ENCODE assay signal across 28 cellular contexts in the genomic region with DNA sequence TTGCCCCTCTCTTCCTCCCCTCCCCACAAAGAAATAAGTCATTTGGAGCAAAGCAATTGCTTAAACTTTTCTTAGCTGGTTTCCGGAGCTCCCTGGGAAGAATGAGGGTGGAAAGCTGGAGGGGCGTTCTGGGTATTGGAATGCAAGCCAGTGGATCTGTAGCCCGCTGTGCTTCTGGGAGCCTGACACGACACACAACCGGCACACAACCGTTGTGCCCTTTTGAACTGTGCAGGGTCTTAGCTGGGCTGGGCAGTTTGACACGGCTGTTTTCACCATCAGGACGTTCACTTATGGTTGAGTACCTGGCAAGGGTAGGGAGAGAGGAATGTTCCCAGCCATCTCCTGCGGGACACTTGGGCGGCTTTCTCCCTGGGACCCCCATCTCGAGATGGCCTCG. TPM values are rescaled to one million over a fixed set of nuclear protein-coding genes. Genes with fewer than 3 reads are reported as not detected.
"Had no signal": no experiment of that assay in that cellular context is flagged by ENCODE, and none has a peak within 500 bp of the region (broad histone marks: within the 10 kb centered on the region; RNA-seq: fewer than 3 reads in every experiment).

No MANE protein-coding gene starts in this region.

- H3K9me3 ChIP-seq: body of pancreas, esophagus muscularis mucosa, lower lobe of right lung, stomach, transverse colon, uterus had no signal

- H3K9me3 Mint-ChIP-seq: activated CD4-positive, alpha-beta memory T cell treated with anti-CD3 and anti-CD28 coated beads for 36 hours; activated naive CD4-positive, alpha-beta T cell treated with anti-CD3 and anti-CD28 coated beads, Interleukin-2, amount 50 U/mL, for 24 hours; activated T-helper 1 cell treated with anti-CD3 and anti-CD28 coated beads, Interleukin-12 subunit alpha, Interleukin-12 subunit beta, Interleukin-2, Interleukin-4 antibody, amounts not matched to agents 30 ng/mL and 10 ng/mL and 1 ng/mL, durations not matched to agents 14 hours and 24 hours and 36 hours; effector memory CD8-positive, alpha-beta T cell; natural killer cell; stimulated activated effector memory CD8-positive, alpha-beta T cell treated with anti-CD3 and anti-CD28 coated beads, Interleukin-12 subunit alpha, Interleukin-12 subunit beta, amount 100 ng/mL, for 72 hours had no signal

- H3K4me1 ChIP-seq: esophagus muscularis mucosa, lower lobe of right lung, stomach, transverse colon, uterus had no signal

- H3K27me3 Mint-ChIP-seq: activated naive CD4-positive, alpha-beta T cell treated with anti-CD3 and anti-CD28 coated beads, Interleukin-2, amount 50 U/mL, for 24 hours had no signal

- H3K36me3 ChIP-seq: esophagus muscularis mucosa, lower lobe of right lung, stomach, transverse colon, uterus had no signal

- H3K4me1 Mint-ChIP-seq: natural killer cell; stimulated activated effector memory CD8-positive, alpha-beta T cell treated with anti-CD3 and anti-CD28 coated beads, Interleukin-12 subunit alpha, Interleukin-12 subunit beta, amount 100 ng/mL, for 72 hours had no signal

- H3K36me3 Mint-ChIP-seq: activated CD4-positive, alpha-beta memory T cell treated with anti-CD3 and anti-CD28 coated beads for 36 hours; activated naive CD4-positive, alpha-beta T cell treated with anti-CD3 and anti-CD28 coated beads, Interleukin-2, amount 50 U/mL, for 24 hours; natural killer cell; stimulated activated effector memory CD8-positive, alpha-beta T cell treated with anti-CD3 and anti-CD28 coated beads, Interleukin-12 subunit alpha, Interleukin-12 subunit beta, amount 100 ng/mL, for 72 hours had no signal

- H3K4me3 ChIP-seq: body of pancreas, esophagus muscularis mucosa, lower lobe of right lung, stomach, transverse colon, uterus had no signal

- ATAC-seq: body of pancreas; effector memory CD8-positive, alpha-beta T cell; left colon; lower lobe of right lung; natural killer cell; right cardiac atrium; stimulated activated effector memory CD8-positive, alpha-beta T cell treated with anti-CD3 and anti-CD28 coated beads, Interleukin-12 subunit alpha, Interleukin-12 subunit beta, amount 100 ng/mL, for 72 hours had no signal

- H3K4me3 Mint-ChIP-seq: activated CD4-positive, alpha-beta memory T cell treated with anti-CD3 and anti-CD28 coated beads for 36 hours; activated naive CD4-positive, alpha-beta T cell treated with anti-CD3 and anti-CD28 coated beads, Interleukin-2, amount 50 U/mL, for 24 hours; activated T-helper 1 cell treated with anti-CD3 and anti-CD28 coated beads, Interleukin-12 subunit alpha, Interleukin-12 subunit beta, Interleukin-2, Interleukin-4 antibody, amounts not matched to agents 30 ng/mL and 10 ng/mL and 1 ng/mL, durations not matched to agents 14 hours and 24 hours and 36 hours; effector memory CD8-positive, alpha-beta T cell; natural killer cell; stimulated activated effector memory CD8-positive, alpha-beta T cell treated with anti-CD3 and anti-CD28 coated beads, Interleukin-12 subunit alpha, Interleukin-12 subunit beta, amount 100 ng/mL, for 72 hours had no signal

- H3K27ac Mint-ChIP-seq: activated CD4-positive, alpha-beta memory T cell treated with anti-CD3 and anti-CD28 coated beads for 36 hours; activated naive CD4-positive, alpha-beta T cell treated with anti-CD3 and anti-CD28 coated beads, Interleukin-2, amount 50 U/mL, for 24 hours; activated T-helper 1 cell treated with anti-CD3 and anti-CD28 coated beads, Interleukin-12 subunit alpha, Interleukin-12 subunit beta, Interleukin-2, Interleukin-4 antibody, amounts not matched to agents 30 ng/mL and 10 ng/mL and 1 ng/mL, durations not matched to agents 14 hours and 24 hours and 36 hours; effector memory CD8-positive, alpha-beta T cell; natural killer cell; stimulated activated effector memory CD8-positive, alpha-beta T cell treated with anti-CD3 and anti-CD28 coated beads, Interleukin-12 subunit alpha, Interleukin-12 subunit beta, amount 100 ng/mL, for 72 hours had no signal

- H2AFZ ChIP-seq: parathyroid adenoma had no signal

- H3K9ac ChIP-seq: parathyroid adenoma had no signal

- H3K27me3 ChIP-seq: body of pancreas, esophagus muscularis mucosa, stomach, transverse colon, uterus had no signal

- DNase-seq: activated CD4-positive, alpha-beta memory T cell treated with anti-CD3 and anti-CD28 coated beads for 36 hours; activated CD4-positive, alpha-beta T cell treated with anti-CD3 and anti-CD28 coated beads for 4 hours; activated CD4-positive, CD25-positive, alpha-beta regulatory T cell; activated gamma-delta T cell; activated T-cell treated with anti-CD3 and anti-CD28 coated beads for 4 hours; anterior cingulate cortex; body of pancreas; caudate nucleus; dermis blood vessel endothelial cell; effector memory CD8-positive, alpha-beta T cell; glutamatergic neuron; hippocampal formation; left colon; lower lobe of right lung; natural killer cell; right cardiac atrium; stimulated activated CD4-positive, alpha-beta T cell treated with anti-CD3 and anti-CD28 coated beads, Interleukin-2, amount 100 ng/mL, for 24 hours; stomach; T1000; transverse colon; uterus had no signal

- H3K27ac ChIP-seq: body of pancreas, esophagus muscularis mucosa, lower lobe of right lung, parathyroid adenoma, stomach, transverse colon, uterus had no signal

- H3K79me2 ChIP-seq: parathyroid adenoma had no signal

RNA-seq across cellular contexts. Expression of a gene that starts 38.3 kb away (rescaled TPM):
- total RNA-seq: activated CD4-positive, alpha-beta memory T cell treated with anti-CD3 and anti-CD28 coated beads for 36 hours; activated T-helper 1 cell treated with anti-CD3 and anti-CD28 coated beads, Interleukin-12 subunit alpha, Interleukin-12 subunit beta, Interleukin-2, Interleukin-4 antibody, amounts not matched to agents 30 ng/mL and 10 ng/mL and 1 ng/mL, durations not matched to agents 14 hours and 24 hours and 36 hours; natural killer cell; T-helper 1 cell treated with Interleukin-12 subunit alpha and Interleukin-12 subunit beta and Interleukin-4 antibody, amounts not matched to agents 30 ng/mL and 1 ng/mL, for 36 hours had no signal

RNA-seq across cellular contexts. Expression of a gene that starts 58.9 kb away (rescaled TPM):
- total RNA-seq: activated CD4-positive, alpha-beta memory T cell treated with anti-CD3 and anti-CD28 coated beads for 36 hours; activated T-helper 1 cell treated with anti-CD3 and anti-CD28 coated beads, Interleukin-12 subunit alpha, Interleukin-12 subunit beta, Interleukin-2, Interleukin-4 antibody, amounts not matched to agents 30 ng/mL and 10 ng/mL and 1 ng/mL, durations not matched to agents 14 hours and 24 hours and 36 hours; mesenteric fat pad; natural killer cell; T-helper 1 cell treated with Interleukin-12 subunit alpha and Interleukin-12 subunit beta and Interleukin-4 antibody, amounts not matched to agents 30 ng/mL and 1 ng/mL, for 36 hours had no signal
